In genomic region chr7:26444554-26444953, GRCh38 we compare ENCODE assay signal across 21 cellular contexts.
A peak's percentile ranks its signal among the peaks of the same experiment; 100 is the strongest.
DNase-seq lines count a peak whose midpoint lies in the region; TF ChIP-seq lines count a peak whose summit lies in the region.
"Had no signal": no experiment of that assay in that cellular context is flagged by ENCODE, and none has a peak within 500 bp of the region (broad histone marks: within the 10 kb centered on the region; RNA-seq: fewer than 3 reads in every experiment).

No MANE protein-coding gene starts in this region.

- no peak overlapping the region for H4K12ac ChIP-seq in trophoblast cell (ENCODE audit: low read depth, low read length)

- POLR2A ChIA-PET in HEK293 (lab: Yijun Ruan, JAX), result no interaction called here

- no peak overlapping the region for H4K91ac ChIP-seq in trophoblast cell (ENCODE audit: low read depth, low read length)

- H3K4me1 Mint-ChIP-seq in activated T-helper 1 cell treated with anti-CD3 and anti-CD28 coated beads, Interleukin-12 subunit alpha, Interleukin-12 subunit beta, Interleukin-2, Interleukin-4 antibody, amounts not matched to agents 30 ng/mL and 10 ng/mL and 1 ng/mL, durations not matched to agents 14 hours and 24 hours and 36 hours (ENCODE audit: low read depth), result no peaks in the 10 kb centered on the region
- H3K4me1 Mint-ChIP-seq: CD4-positive, alpha-beta memory T cell had no signal

- peaks cover 10% of the 10 kb centered on the region for H3K27me3 Mint-ChIP-seq in activated T-helper 1 cell treated with anti-CD3 and anti-CD28 coated beads, Interleukin-12 subunit alpha, Interleukin-12 subunit beta, Interleukin-2, Interleukin-4 antibody, amounts not matched to agents 30 ng/mL and 10 ng/mL and 1 ng/mL, durations not matched to agents 14 hours and 24 hours and 36 hours (ENCODE audit: insufficient read depth)

- H3K4me3 Mint-ChIP-seq in activated T-helper 1 cell treated with anti-CD3 and anti-CD28 coated beads, Interleukin-12 subunit alpha, Interleukin-12 subunit beta, Interleukin-2, Interleukin-4 antibody, amounts not matched to agents 30 ng/mL and 10 ng/mL and 1 ng/mL, durations not matched to agents 14 hours and 24 hours and 36 hours, result no peak overlapping the region
- H3K4me3 Mint-ChIP-seq: CD4-positive, alpha-beta memory T cell had no signal

- H3K36me3 Mint-ChIP-seq in activated T-helper 1 cell treated with anti-CD3 and anti-CD28 coated beads, Interleukin-12 subunit alpha, Interleukin-12 subunit beta, Interleukin-2, Interleukin-4 antibody, amounts not matched to agents 30 ng/mL and 10 ng/mL and 1 ng/mL, durations not matched to agents 14 hours and 24 hours and 36 hours (ENCODE audit: low read depth), result no peaks in the 10 kb centered on the region
- H3K36me3 Mint-ChIP-seq: CD4-positive, alpha-beta memory T cell had no signal

- H2BK120ac ChIP-seq in trophoblast cell (ENCODE audit: insufficient read depth, low read length, poor library complexity), result peak overlapping the region; percentile 19

- H3K36me3 ChIP-seq in HEK293 (ENCODE audit: control insufficient read depth in 2 of 2, insufficient read depth in 1 of 2, low read length in 2 of 2) (no peaks in the 10 kb centered on the region), trophoblast cell (ENCODE audit: control insufficient read depth in 1 of 2, insufficient read depth in 2 of 2, low read length in 2 of 2) (no peaks in the 10 kb centered on the region), stomach (no peaks in the 10 kb centered on the region)
- H3K36me3 ChIP-seq: BE2C; BLaER1 treated with 17β-estradiol and CSF1 and Interleukin-3, amounts not matched to agents 10 nM and 100 nM had no signal

- no peak overlapping the region for H4K8ac ChIP-seq in trophoblast cell (ENCODE audit: low read depth, low read length)

- H3K4ac ChIP-seq in trophoblast cell (ENCODE audit: low read depth, low read length), result no peak overlapping the region

- H3K79me1 ChIP-seq in trophoblast cell (ENCODE audit: low read length), result no peaks in the 10 kb centered on the region

- TF ChIP-seq CTCF in HEK293 (tag by site-specific recombination; IDR thresholded peaks at IDR 0.05), result no peak
- no peak for TF ChIP-seq CTCF in NB4 (IDR thresholded peaks at IDR 0.05; ENCODE audit: low read depth, low read length)
- no peak for TF ChIP-seq CTCF in stomach (IDR thresholded peaks at IDR 0.05)

- TF ChIP-seq EP300 in stomach (IDR thresholded peaks at IDR 0.05), result no peak

- CTCF ChIA-PET in HEK293 (lab: Yijun Ruan, JAX), result no interaction called here

- no peaks in the 10 kb centered on the region for H3K79me2 ChIP-seq in trophoblast cell (ENCODE audit: control insufficient read depth, insufficient read depth, low read length, poor library complexity)

- no peak overlapping the region for H2AFZ ChIP-seq in trophoblast cell (ENCODE audit: insufficient read depth, low read length, poor library complexity)
- H2AFZ ChIP-seq: GM23248 had no signal

- peak overlapping the region; percentile 20 for H2BK12ac ChIP-seq in trophoblast cell (ENCODE audit: low read length)

- H3K4me1 ChIP-seq in HEK293 (ENCODE audit: control insufficient read depth, insufficient read depth, low read length), result peaks cover 15% of the 10 kb centered on the region
- peaks cover 3 to 7% of the 10 kb centered on the region in 2 experiments for H3K4me1 ChIP-seq in trophoblast cell (ENCODE audit: control insufficient read depth in 1 of 2, insufficient read depth in 2 of 2, low read length in 2 of 2)
- H3K4me1 ChIP-seq in stomach, result peaks cover 0 to 3% (median 0%) of the 10 kb centered on the region in 4 donors
- H3K4me1 ChIP-seq: BE2C had no signal

- no peak overlapping the region for H2AK5ac ChIP-seq in trophoblast cell (ENCODE audit: low read length)

- no CpG with 5 or more reads among the region's 2 CpGs for WGBS in trophoblast cell (ENCODE audit: extremely low coverage, insufficient coverage, insufficient read length)
- WGBS in stomach, 5 donors, result 66 to 96% (median 76%) methylated on average over 2 of the region's 2 CpGs

- no peak overlapping the region for H3K27ac Mint-ChIP-seq in activated T-helper 1 cell treated with anti-CD3 and anti-CD28 coated beads, Interleukin-12 subunit alpha, Interleukin-12 subunit beta, Interleukin-2, Interleukin-4 antibody, amounts not matched to agents 30 ng/mL and 10 ng/mL and 1 ng/mL, durations not matched to agents 14 hours and 24 hours and 36 hours
- H3K27ac Mint-ChIP-seq: CD4-positive, alpha-beta memory T cell had no signal

- no peak overlapping the region for H2BK5ac ChIP-seq in trophoblast cell (ENCODE audit: low read depth, low read length, poor library complexity)

- H3K27ac ChIP-seq in HEK293 (ENCODE audit: extremely low read depth, low read depth, low read length) (no peak overlapping the region), trophoblast cell (ENCODE audit: low read depth, low read length) (no peak overlapping the region), stomach (no peak overlapping the region)
- H3K27ac ChIP-seq: A549; BLaER1 treated with 17β-estradiol and CSF1 and Interleukin-3, amounts not matched to agents 10 nM and 100 nM; GM23248 had no signal

- no peak overlapping the region for H3K14ac ChIP-seq in trophoblast cell (ENCODE audit: low read length)

- intact Hi-C loops in activated T-helper 1 cell treated with anti-CD3 and anti-CD28 coated beads, Interleukin-12 subunit alpha, Interleukin-12 subunit beta, Interleukin-2, Interleukin-4 antibody, amounts not matched to agents 30 ng/mL and 10 ng/mL and 1 ng/mL, durations not matched to agents 14 hours and 24 hours and 36 hours (cut with micrococcal nuclease), result no loop called here
- intact Hi-C loops in stomach (cut with DNase I; ENCODE audit: low total_unique reads), result no loop called here

- H3K9me3 ChIP-seq in HEK293 (ENCODE audit: control insufficient read depth, insufficient read depth, low read depth, low read length) (no peaks in the 10 kb centered on the region), trophoblast cell (ENCODE audit: insufficient read depth, low read depth, low read length) (no peaks in the 10 kb centered on the region), stomach (no peaks in the 10 kb centered on the region)
- H3K9me3 ChIP-seq: A549; BE2C; BLaER1 treated with 17β-estradiol and CSF1 and Interleukin-3, amounts not matched to agents 10 nM and 100 nM had no signal

- no peak overlapping the region for H3K9ac ChIP-seq in trophoblast cell (ENCODE audit: low read length)
- H3K9ac ChIP-seq: BLaER1 treated with 17β-estradiol and CSF1 and Interleukin-3, amounts not matched to agents 10 nM and 100 nM; GM23248 had no signal

- H3K4me3 ChIP-seq in HEK293 (ENCODE audit: low read depth, low read length) (no peak overlapping the region), NB4 (ENCODE audit: low read depth, low read length) (no peak overlapping the region), trophoblast cell (ENCODE audit: low read depth, low read length) (no peak overlapping the region), stomach (no peak overlapping the region)
- H3K4me3 ChIP-seq: A549; BLaER1 treated with 17β-estradiol and CSF1 and Interleukin-3, amounts not matched to agents 10 nM and 100 nM; GM23248 had no signal

- no peak overlapping the region for H3K4me2 ChIP-seq in trophoblast cell (ENCODE audit: low read length)
- H3K4me2 ChIP-seq: A549; BLaER1 treated with 17β-estradiol and CSF1 and Interleukin-3, amounts not matched to agents 10 nM and 100 nM had no signal

- H3K23ac ChIP-seq in trophoblast cell (ENCODE audit: low read length), result no peak overlapping the region

- no peaks in the 10 kb centered on the region for H3K9me3 Mint-ChIP-seq in activated T-helper 1 cell treated with anti-CD3 and anti-CD28 coated beads, Interleukin-12 subunit alpha, Interleukin-12 subunit beta, Interleukin-2, Interleukin-4 antibody, amounts not matched to agents 30 ng/mL and 10 ng/mL and 1 ng/mL, durations not matched to agents 14 hours and 24 hours and 36 hours

- peak; percentile 18 for DNase-seq in NB4 (ENCODE audit: low read depth)
- DNase-seq in germinal center (ENCODE audit: low spot score), result peak; percentile 14
- no peak for DNase-seq in trophoblast cell
- DNase-seq in activated T-helper 1 cell treated with anti-CD3 and anti-CD28 coated beads, Interleukin-12 subunit alpha, Interleukin-12 subunit beta, Interleukin-2, Interleukin-4 antibody, amounts not matched to agents 30 ng/mL and 10 ng/mL and 1 ng/mL, durations not matched to agents 14 hours and 24 hours and 36 hours (ENCODE audit: low spot score), result no peak
- DNase-seq in superior temporal gyrus (ENCODE audit: extremely low spot score), result no peak
- no peak for DNase-seq in stomach
- DNase-seq: 8988T; ACHN; AML-193; BE2C; Calu3; CD4-positive, alpha-beta memory T cell; COR-L47; DMS53; GF-D8; GM23248; H7; HCEC 1CT had no signal

- H3K18ac ChIP-seq in trophoblast cell (ENCODE audit: low read length), result no peak overlapping the region

- TF ChIP-seq POLR2A in NB4 (IDR thresholded peaks at IDR 0.05; ENCODE audit: extremely low read depth, insufficient read length), result no peak
- TF ChIP-seq POLR2A in stomach (IDR thresholded peaks at IDR 0.05), result no peak

- H3K27me3 ChIP-seq in trophoblast cell (ENCODE audit: insufficient read depth, low read length), result no peaks in the 10 kb centered on the region
- H3K27me3 ChIP-seq in stomach, result no peaks in the 10 kb centered on the region
- H3K27me3 ChIP-seq: BLaER1 treated with 17β-estradiol and CSF1 and Interleukin-3, amounts not matched to agents 10 nM and 100 nM had no signal

TF ChIP-seq in HEK293, 187 proteins besides CTCF, POLR2A, EP300 and RAD21 (continues in another document):
- TF ChIP-seq ZNF112 (tag by site-specific recombination; IDR thresholded peaks at IDR 0.05) (no peak), ZNF239 (tag by site-specific recombination; IDR thresholded peaks at IDR 0.05) (no peak), ZFHX2 (tag by site-specific recombination; conservative IDR thresholded peaks at IDR 0.05) (peak; percentile 16; the same call in 1 of the 2 replicates), ZBTB49 (tag by site-specific recombination; IDR thresholded peaks at IDR 0.05; ENCODE audit: low read depth) (no peak), ZNF341 (tag by site-specific recombination; IDR thresholded peaks at IDR 0.05; ENCODE audit: low read depth) (no peak)

Comparison
In these comparisons a context has a peak if more than half of its experiments do, and no peak if none do; other contexts are left out.
1. DNase-seq: peak in NB4 (single experiment) and germinal center (single experiment); none in trophoblast cell (0 of 2), activated T-helper 1 cell treated with anti-CD3 and anti-CD28 coated beads, Interleukin-12 subunit alpha, Interleukin-12 subunit beta, Interleukin-2, Interleukin-4 antibody, amounts not matched to agents 30 ng/mL and 10 ng/mL and 1 ng/mL, durations not matched to agents 14 hours and 24 hours and 36 hours (single experiment), superior temporal gyrus (single experiment) and stomach (single experiment).